27 cellular contexts compared by ENCODE assay signal in the genomic region with DNA sequence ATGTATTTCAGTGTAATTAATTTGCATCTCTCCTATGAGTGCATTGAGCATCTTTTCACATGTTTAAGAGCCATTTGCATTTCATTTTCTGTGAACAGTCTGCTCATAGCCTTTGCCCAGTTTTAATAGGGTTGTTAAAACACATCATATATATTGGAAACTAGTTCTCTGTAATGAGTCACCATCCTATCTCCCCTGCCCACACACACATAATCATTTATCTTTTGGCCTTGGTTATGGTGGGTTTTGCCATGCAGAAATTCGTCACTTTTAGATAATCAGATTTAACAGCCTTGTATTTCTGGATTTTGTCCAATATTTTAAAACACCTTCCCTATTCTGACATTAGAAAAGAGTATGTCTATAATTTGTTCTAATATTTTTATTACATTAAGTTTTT. TPM values are rescaled to one million over a fixed set of nuclear protein-coding genes. Genes with fewer than 3 reads are reported as not detected.
"Had no signal": no experiment of that assay in that cellular context is flagged by ENCODE, and none has a peak within 500 bp of the region (broad histone marks: within the 10 kb centered on the region; RNA-seq: fewer than 3 reads in every experiment).

No MANE protein-coding gene starts in this region.

- DNase-seq: activated CD4-positive, alpha-beta memory T cell treated with anti-CD3 and anti-CD28 coated beads, Interleukin-2, amount 10 ng/mL, durations not matched to agents 7 days and 5 days; activated CD4-positive, alpha-beta T cell treated with anti-CD3 and anti-CD28 coated beads for 48 hours; activated CD4-positive, CD25-positive, alpha-beta regulatory T cell; activated CD8-positive, alpha-beta memory T cell treated with anti-CD3 and anti-CD28 coated beads, Interleukin-2, amount 10 ng/mL, durations not matched to agents 7 days and 5 days; activated naive CD4-positive, alpha-beta T cell; cerebellar nuclear complex; cortex of kidney; hypothalamus; islet precursor cell; left colon; lower lobe of right lung; naive thymus-derived CD8-positive, alpha-beta T cell; ovary; right lobe of liver; stimulated activated CD4-positive, alpha-beta T cell treated with anti-CD3 and anti-CD28 coated beads, Interleukin-4, amount 100 ng/mL, for 24 hours; SW 1271; thyroid gland had no signal

- H3K4me1 ChIP-seq: ascending aorta, esophagus muscularis mucosa, lower lobe of right lung, right lobe of liver, thyroid gland had no signal

- ATAC-seq: activated CD8-positive, alpha-beta memory T cell treated with anti-CD3 and anti-CD28 coated beads, Interleukin-2, amount 10 ng/mL, durations not matched to agents 7 days and 5 days; activated T-helper 17 cell treated with anti-CD3 and anti-CD28 coated beads, Interleukin-2, amount 50 U/mL, for 72 hours; left colon; lower lobe of right lung; naive thymus-derived CD8-positive, alpha-beta T cell; right lobe of liver; stimulated activated memory B cell treated with anti-CD40 and anti-IgM and Interleukin-4, amounts not matched to agents 10 μg/mL and 1 μg/mL and 100 μg/mL, for 72 hours had no signal

- H3K4me3 ChIP-seq: ascending aorta, esophagus muscularis mucosa, lower lobe of right lung, ovary, right lobe of liver, thyroid gland had no signal

- H3K36me3 Mint-ChIP-seq: activated CD8-positive, alpha-beta memory T cell treated with anti-CD3 and anti-CD28 coated beads, Interleukin-2, amount 10 ng/mL, durations not matched to agents 7 days and 5 days had no signal

- H3K27ac ChIP-seq: ascending aorta, esophagus muscularis mucosa, lower lobe of right lung, ovary, right lobe of liver, thyroid gland had no signal

- H3K27me3 ChIP-seq: ascending aorta, esophagus muscularis mucosa, ovary, right lobe of liver, thyroid gland had no signal

- H3K9me3 ChIP-seq: esophagus muscularis mucosa, lower lobe of right lung, ovary, right lobe of liver, thyroid gland had no signal

- H3K27ac Mint-ChIP-seq: activated CD4-positive, alpha-beta memory T cell treated with anti-CD3 and anti-CD28 coated beads, Interleukin-2, amount 10 ng/mL, durations not matched to agents 7 days and 5 days; activated CD8-positive, alpha-beta memory T cell treated with anti-CD3 and anti-CD28 coated beads, Interleukin-2, amount 10 ng/mL, durations not matched to agents 7 days and 5 days; activated T-helper 17 cell treated with anti-CD3 and anti-CD28 coated beads, Interleukin-2, amount 50 U/mL, for 72 hours; naive thymus-derived CD8-positive, alpha-beta T cell; stimulated activated memory B cell treated with anti-CD40 and anti-IgM and Interleukin-4, amounts not matched to agents 10 μg/mL and 1 μg/mL and 100 μg/mL, for 72 hours had no signal

- H3K36me3 ChIP-seq: ascending aorta, esophagus muscularis mucosa, lower lobe of right lung, ovary, right lobe of liver, thyroid gland had no signal

- H3K9me3 Mint-ChIP-seq: activated CD4-positive, alpha-beta memory T cell treated with anti-CD3 and anti-CD28 coated beads, Interleukin-2, amount 10 ng/mL, durations not matched to agents 7 days and 5 days; activated T-helper 17 cell treated with anti-CD3 and anti-CD28 coated beads, Interleukin-2, amount 50 U/mL, for 72 hours had no signal

RNA-seq across cellular contexts. Expression of a gene that starts 11.9 kb away (rescaled TPM):
- total RNA-seq: activated CD4-positive, alpha-beta memory T cell treated with anti-CD3 and anti-CD28 coated beads, Interleukin-2, amount 10 ng/mL, durations not matched to agents 7 days and 5 days; activated CD8-positive, alpha-beta memory T cell treated with anti-CD3 and anti-CD28 coated beads, Interleukin-2, amount 10 ng/mL, durations not matched to agents 7 days and 5 days; activated T-helper 17 cell treated with anti-CD3 and anti-CD28 coated beads, Interleukin-2, amount 50 U/mL, for 72 hours; ascending aorta; bronchial epithelial cell; esophagus muscularis mucosa; glomerular endothelial cell; left colon; lower lobe of right lung; mesenteric fat pad; naive thymus-derived CD8-positive, alpha-beta T cell; pulmonary artery endothelial cell; right lobe of liver; subcutaneous adipose tissue; T-helper 2 cell treated with Interferon-gamma antibody and Interleukin-4, amounts not matched to agents 100 ng/mL and 5 ng/mL, for 36 hours; thyroid gland had no signal
